8 cellular contexts compared by ENCODE assay signal in genomic region chr6:159691133-159691962, GRCh38. TPM values are rescaled to one million over a fixed set of nuclear protein-coding genes. Genes with fewer than 3 reads are reported as not detected.
A peak's percentile ranks its signal among the peaks of the same experiment; 100 is the strongest.
DNase-seq lines count a peak whose midpoint lies in the region; ATAC-seq and TF ChIP-seq lines count a peak whose summit lies in the region.

No MANE protein-coding gene starts in this region.

- no peaks in the 10 kb centered on the region for H3K27me3 ChIP-seq in CD4-positive, CD25-positive, alpha-beta regulatory T cell (ENCODE audit: control insufficient read depth, insufficient read depth, low read length)

- in situ Hi-C loops in astrocyte of the cerebellum (cut with HindIII; ENCODE audit: low sequenced_read_pairs) = no loop called here

- H3K36me3 Mint-ChIP-seq in CD4-positive, CD25-positive, alpha-beta regulatory T cell = peaks cover 23% of the 10 kb centered on the region

- H3K27me3 Mint-ChIP-seq in CD4-positive, CD25-positive, alpha-beta regulatory T cell = no peaks in the 10 kb centered on the region

- peak overlapping the region; percentile 76 to 98 (median 87) for H3K27ac Mint-ChIP-seq in CD4-positive, CD25-positive, alpha-beta regulatory T cell

- peak overlapping the region; percentile 94 for H3K4me3 ChIP-seq in CD4-positive, CD25-positive, alpha-beta regulatory T cell (ENCODE audit: low read depth, low read length)
- H3K4me3 ChIP-seq in astrocyte of the cerebellum (ENCODE audit: low read depth, low read length) (peak overlapping the region; percentile 71), iPS-18c (ENCODE audit: insufficient read depth, low read depth, low read length) (peak overlapping the region; percentile 87; the same call in 1 of the 2 replicates), skeletal muscle cell (ENCODE audit: low read depth, low read length) (peak overlapping the region; percentile 71)

- peaks cover 15 to 73% (median 47%) of the 10 kb centered on the region in 4 donors for H3K4me1 Mint-ChIP-seq in CD4-positive, CD25-positive, alpha-beta regulatory T cell

- peak in 2 of 3 donors; percentile 68 to 77 for DNase-seq in CD4-positive, CD25-positive, alpha-beta regulatory T cell
- peak; percentile 59 for DNase-seq in NCI-H69 (lab: John Stamatoyannopoulos, UW)
- DNase-seq in astrocyte of the cerebellum (ENCODE audit: low read depth) = peak; percentile 65
- DNase-seq in skeletal muscle cell (ENCODE audit: low read depth) = peak; percentile 64

- peak overlapping the region; percentile 91 to 96 (median 94) for H3K4me3 Mint-ChIP-seq in CD4-positive, CD25-positive, alpha-beta regulatory T cell

- peak overlapping the region; percentile 84 for H3K27ac ChIP-seq in CD4-positive, CD25-positive, alpha-beta regulatory T cell (ENCODE audit: insufficient read depth, low read length, poor library complexity, severe bottlenecking)

- no peak for ATAC-seq in CD4-positive, CD25-positive, alpha-beta regulatory T cell (ENCODE audit: low read depth in 2 of 2)
- ATAC-seq in GM18868 (IDR thresholded peaks at IDR 0.05; ENCODE audit: unreplicated experiment) (peak; percentile 18), GM19463 (IDR thresholded peaks at IDR 0.05; ENCODE audit: unreplicated experiment) (no peak), HG02588 (IDR thresholded peaks at IDR 0.05; ENCODE audit: unreplicated experiment) (no peak)

- peak; percentile 68 for TF ChIP-seq CTCF in astrocyte of the cerebellum (IDR thresholded peaks at IDR 0.05; ENCODE audit: low read depth, low read length, missing control alignments)

- H3K36me3 ChIP-seq in CD4-positive, CD25-positive, alpha-beta regulatory T cell (ENCODE audit: control insufficient read depth, insufficient read depth, low read length) = peaks cover 30% of the 10 kb centered on the region

- H3K9me3 ChIP-seq in CD4-positive, CD25-positive, alpha-beta regulatory T cell (ENCODE audit: control insufficient read depth in 2 of 2, low read length in 2 of 2) = no peaks in the 10 kb centered on the region
- H3K9me3 ChIP-seq in iPS-18c (ENCODE audit: control insufficient read depth, insufficient read depth, low read length) = no peaks in the 10 kb centered on the region

- peaks cover 0 to 1% (median 0%) of the 10 kb centered on the region in 7 donors for H3K9me3 Mint-ChIP-seq in CD4-positive, CD25-positive, alpha-beta regulatory T cell

- H3K4me1 ChIP-seq in CD4-positive, CD25-positive, alpha-beta regulatory T cell (ENCODE audit: control insufficient read depth, insufficient read depth, low read length, poor library complexity, severe bottlenecking) = peaks cover 58% of the 10 kb centered on the region

RNA-seq across cellular contexts. Expression of gene SOD2, which starts 1.7 kb away (rescaled TPM):
- 187 TPM for total RNA-seq in CD4-positive, CD25-positive, alpha-beta regulatory T cell
- polyA plus RNA-seq in CD4-positive, CD25-positive, alpha-beta regulatory T cell = 100 to 1,000 TPM; 112 to 144 (median 136) TPM

RNA-seq across cellular contexts. Expression of gene WTAP, which starts 36.0 kb away (rescaled TPM):
- 177 TPM for total RNA-seq in CD4-positive, CD25-positive, alpha-beta regulatory T cell
- polyA plus RNA-seq in CD4-positive, CD25-positive, alpha-beta regulatory T cell = 100 to 1,000 TPM; 145 to 155 (median 150) TPM
